ENCODE assay signal across 9 cellular contexts in genomic region chr15:84702961-84703482, GRCh38. TPM values are rescaled to one million over a fixed set of nuclear protein-coding genes. Genes with fewer than 3 reads are reported as not detected.
A peak's percentile ranks its signal among the peaks of the same experiment; 100 is the strongest.
DNase-seq lines count a peak whose midpoint lies in the region; ATAC-seq and TF ChIP-seq lines count a peak whose summit lies in the region.
"Had no signal": no experiment of that assay in that cellular context is flagged by ENCODE, and none has a peak within 500 bp of the region (broad histone marks: within the 10 kb centered on the region; RNA-seq: fewer than 3 reads in every experiment).

No MANE protein-coding gene starts in this region.

- peak; percentile 85 for ATAC-seq in Right ventricle myocardium inferior
- peak; percentile 52 for ATAC-seq in aorta (ENCODE audit: low FRiP score)
- no peak for ATAC-seq in GM18873 (IDR thresholded peaks at IDR 0.05; ENCODE audit: low FRiP score, unreplicated experiment)

- no peaks in the 10 kb centered on the region for H3K9me3 ChIP-seq in aorta (ENCODE audit: control insufficient read depth, low read length)

- no peak for TF ChIP-seq CTCF in fibroblast of mammary gland (conservative IDR thresholded peaks at IDR 0.05; ENCODE audit: control insufficient read depth, insufficient read depth, low read depth, low read length)

- peaks cover 3 to 13% of the 10 kb centered on the region in 2 donors for H3K4me1 ChIP-seq in aorta (ENCODE audit: control insufficient read depth in 1 of 2, insufficient read depth in 2 of 2, low read length in 2 of 2)

- intact Hi-C loops in Right ventricle myocardium inferior (cut with DNase I) (loop anchor here (1.0 to 5.0 kb wide), 2 partner anchors 13 to 46 kb away; partner anchors contain the start of genes NMB and SEC11A), cardiac septum (cut with DNase I) (no loop called here), aorta (cut with DNase I) (no loop called here)

- H3K36me3 ChIP-seq in aorta (ENCODE audit: control insufficient read depth in 1 of 2, insufficient read depth in 2 of 2, low read length in 1 of 2), result no peaks in the 10 kb centered on the region

- no peaks in the 10 kb centered on the region for H3K27me3 ChIP-seq in aorta (ENCODE audit: control insufficient read depth in 1 of 2, insufficient read depth in 2 of 2, low read length in 1 of 2)

- peak overlapping the region in 1 of 2 donors; percentile 51 for H3K27ac ChIP-seq in aorta (ENCODE audit: low read depth in 1 of 2, low read length in 2 of 2)
- H3K27ac ChIP-seq: SK-N-MC had no signal

- no peak overlapping the region for H3K4me3 ChIP-seq in fibroblast of mammary gland (ENCODE audit: control insufficient read depth, low read depth, low read length)
- H3K4me3 ChIP-seq in aorta (ENCODE audit: low read length in 2 of 2), result no peak overlapping the region
- H3K4me3 ChIP-seq: SK-N-MC had no signal

- DNase-seq in Right ventricle myocardium inferior (ENCODE audit: missing footprints) (no peak), cardiac septum (ENCODE audit: low spot score) (no peak), fibroblast of mammary gland (ENCODE audit: low read depth) (peak; percentile 69), myocyte (ENCODE audit: low read depth) (peak; percentile 24), aorta (peak in 1 of 2 donors; percentile 66), NCI-H510A treated with DMSO at 0.1 percent for 48 hours (lab: John Stamatoyannopoulos, UW) (no peak), SW 1271 (lab: John Stamatoyannopoulos, UW) (no peak)

- 28 to 38% methylated on average over 4 of the region's 4 CpGs for WGBS in aorta, 2 donors

RNA-seq across cellular contexts. Expression of gene SEC11A, which starts 12.9 kb away (rescaled TPM):
- total RNA-seq in Right ventricle myocardium inferior (84.7 TPM), cardiac septum (63.8 TPM), myocyte (178 and 182 TPM in 2 replicates), aorta (100 to 1,000 TPM in 1 of 2 donors, 10 to 100 TPM in 1; 99.3 to 115 TPM)
- 139 TPM for polyA plus RNA-seq in myocyte (2012)
- 100 to 1,000 TPM; 193 to 327 TPM for polyA plus RNA-seq in aorta

RNA-seq across cellular contexts. Expression of gene NMB, which starts 45.0 kb away (rescaled TPM):
- total RNA-seq in Right ventricle myocardium inferior (3.9 TPM), cardiac septum (2.6 TPM), myocyte (1.7 and 4.9 TPM in 2 replicates), aorta (10 to 100 TPM in 1 of 2 donors, 1 to 10 TPM in 1; 5.2 to 12.5 TPM)
- 3.1 TPM for polyA plus RNA-seq in myocyte (2012)
- polyA plus RNA-seq in aorta, result 1 to 10 TPM; 3.8 to 4.3 TPM

RNA-seq across cellular contexts. Expression of gene ZNF592, which starts 45.4 kb away (rescaled TPM):
- 19.2 TPM for total RNA-seq in Right ventricle myocardium inferior
- total RNA-seq in cardiac septum, result 25.7 TPM
- 13.3 and 13.7 TPM in 2 replicates for total RNA-seq in myocyte
- polyA plus RNA-seq in myocyte (2012), result 27.1 TPM
- total RNA-seq in aorta, result 10 to 100 TPM; 27.8 to 35.8 TPM
- polyA plus RNA-seq in aorta, result 10 to 100 TPM in 1 of 2 donors, 1 to 10 TPM in 1; 6.8 to 10.6 TPM

RNA-seq across cellular contexts. Expression of gene WDR73, which starts 48.9 kb away (rescaled TPM):
- 12.8 TPM for total RNA-seq in Right ventricle myocardium inferior
- 15.2 TPM for total RNA-seq in cardiac septum
- total RNA-seq in myocyte, result 18.9 and 24.5 TPM in 2 replicates
- 18.9 TPM for polyA plus RNA-seq in myocyte (2012)
- total RNA-seq in aorta, result 10 to 100 TPM; 19.5 to 27.3 TPM
- polyA plus RNA-seq in aorta, result 10 to 100 TPM in 1 of 2 donors, 1 to 10 TPM in 1; 4.9 to 47.0 TPM

Comparison
In these comparisons a context has a peak if more than half of its experiments do, and no peak if none do; other contexts are left out.
1. DNase-seq: peak in fibroblast of mammary gland (single experiment) and myocyte (single experiment); none in Right ventricle myocardium inferior (single experiment), cardiac septum (single experiment), NCI-H510A treated with DMSO at 0.1 percent for 48 hours (single experiment) and SW 1271 (0 of 2).